Comparison of ENCODE assay signal across 1 cellular context in the genomic region with DNA sequence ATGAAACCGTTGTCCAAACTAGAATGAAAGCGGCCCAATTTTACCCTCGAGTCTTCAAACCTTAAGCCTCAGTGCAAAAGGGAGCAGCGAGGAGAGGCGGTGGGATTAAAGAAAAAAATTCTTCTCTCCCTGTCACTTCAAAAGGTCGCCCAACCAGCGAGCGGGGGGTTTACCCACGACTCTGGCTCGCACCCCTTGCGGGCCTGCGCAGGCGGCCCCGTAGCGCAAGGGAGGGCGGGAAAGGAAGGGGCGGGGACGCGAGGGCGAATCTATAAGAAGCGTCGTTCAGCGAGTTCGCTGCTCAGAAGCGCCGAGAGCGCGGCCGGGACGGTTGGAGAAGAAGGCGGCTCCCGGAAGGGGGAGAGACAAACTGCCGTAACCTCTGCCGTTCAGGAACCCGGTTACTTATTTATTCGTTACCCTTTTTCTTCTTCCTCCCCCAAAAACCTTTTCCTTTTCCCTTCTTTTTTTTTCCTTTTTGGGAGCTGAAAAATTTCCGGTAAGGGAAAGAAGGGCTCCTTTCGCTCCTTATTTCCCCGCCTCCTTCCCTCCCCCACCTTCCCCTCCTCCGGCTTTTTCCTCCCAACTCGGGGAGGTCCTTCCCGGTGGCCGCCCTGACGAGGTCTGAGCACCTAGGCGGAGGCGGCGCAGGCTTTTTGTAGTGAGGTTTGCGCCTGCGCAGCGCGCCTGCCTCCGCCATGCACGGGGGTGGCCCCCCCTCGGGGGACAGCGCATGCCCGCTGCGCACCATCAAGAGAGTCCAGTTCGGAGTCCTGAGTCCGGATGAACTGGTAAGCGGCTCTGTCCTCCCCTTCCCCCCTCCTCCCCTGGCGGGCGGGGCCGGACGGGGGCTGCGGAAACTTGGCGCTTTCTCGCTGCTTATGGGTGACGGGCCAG.
A peak's percentile ranks its signal among the peaks of the same experiment; 100 is the strongest.
TF ChIP-seq lines count a peak whose summit lies in the region.

A gene (plus strand): TSS at position 300 of the 897 bp plus-strand sequence.

TF ChIP-seq in WTC11, 78 proteins besides CTCF, POLR2A, EP300 and RAD21 (continued from another document):
- TF ChIP-seq, protein P1, sequence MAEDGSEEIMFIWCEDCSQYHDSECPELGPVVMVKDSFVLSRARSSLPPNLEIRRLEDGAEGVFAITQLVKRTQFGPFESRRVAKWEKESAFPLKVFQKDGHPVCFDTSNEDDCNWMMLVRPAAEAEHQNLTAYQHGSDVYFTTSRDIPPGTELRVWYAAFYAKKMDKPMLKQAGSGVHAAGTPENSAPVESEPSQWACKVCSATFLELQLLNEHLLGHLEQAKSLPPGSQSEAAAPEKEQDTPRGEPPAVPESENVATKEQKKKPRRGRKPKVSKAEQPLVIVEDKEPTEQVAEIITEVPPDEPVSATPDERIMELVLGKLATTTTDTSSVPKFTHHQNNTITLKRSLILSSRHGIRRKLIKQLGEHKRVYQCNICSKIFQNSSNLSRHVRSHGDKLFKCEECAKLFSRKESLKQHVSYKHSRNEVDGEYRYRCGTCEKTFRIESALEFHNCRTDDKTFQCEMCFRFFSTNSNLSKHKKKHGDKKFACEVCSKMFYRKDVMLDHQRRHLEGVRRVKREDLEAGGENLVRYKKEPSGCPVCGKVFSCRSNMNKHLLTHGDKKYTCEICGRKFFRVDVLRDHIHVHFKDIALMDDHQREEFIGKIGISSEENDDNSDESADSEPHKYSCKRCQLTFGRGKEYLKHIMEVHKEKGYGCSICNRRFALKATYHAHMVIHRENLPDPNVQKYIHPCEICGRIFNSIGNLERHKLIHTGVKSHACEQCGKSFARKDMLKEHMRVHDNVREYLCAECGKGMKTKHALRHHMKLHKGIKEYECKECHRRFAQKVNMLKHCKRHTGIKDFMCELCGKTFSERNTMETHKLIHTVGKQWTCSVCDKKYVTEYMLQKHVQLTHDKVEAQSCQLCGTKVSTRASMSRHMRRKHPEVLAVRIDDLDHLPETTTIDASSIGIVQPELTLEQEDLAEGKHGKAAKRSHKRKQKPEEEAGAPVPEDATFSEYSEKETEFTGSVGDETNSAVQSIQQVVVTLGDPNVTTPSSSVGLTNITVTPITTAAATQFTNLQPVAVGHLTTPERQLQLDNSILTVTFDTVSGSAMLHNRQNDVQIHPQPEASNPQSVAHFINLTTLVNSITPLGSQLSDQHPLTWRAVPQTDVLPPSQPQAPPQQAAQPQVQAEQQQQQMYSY (CRISPR knock-in tag; IDR thresholded peaks at IDR 0.05): peak; percentile 93
- TF ChIP-seq NFYB (CRISPR knock-in tag; conservative IDR thresholded peaks at IDR 0.05; ENCODE audit: low read depth) (peak; percentile 45), ZNF317 (CRISPR knock-in tag; IDR thresholded peaks at IDR 0.05; ENCODE audit: borderline replicate concordance, low read depth) (0 out of 2 replicates have a peak, but pooled peaks have one; percentile 33)
- TF ChIP-seq, protein P2, sequence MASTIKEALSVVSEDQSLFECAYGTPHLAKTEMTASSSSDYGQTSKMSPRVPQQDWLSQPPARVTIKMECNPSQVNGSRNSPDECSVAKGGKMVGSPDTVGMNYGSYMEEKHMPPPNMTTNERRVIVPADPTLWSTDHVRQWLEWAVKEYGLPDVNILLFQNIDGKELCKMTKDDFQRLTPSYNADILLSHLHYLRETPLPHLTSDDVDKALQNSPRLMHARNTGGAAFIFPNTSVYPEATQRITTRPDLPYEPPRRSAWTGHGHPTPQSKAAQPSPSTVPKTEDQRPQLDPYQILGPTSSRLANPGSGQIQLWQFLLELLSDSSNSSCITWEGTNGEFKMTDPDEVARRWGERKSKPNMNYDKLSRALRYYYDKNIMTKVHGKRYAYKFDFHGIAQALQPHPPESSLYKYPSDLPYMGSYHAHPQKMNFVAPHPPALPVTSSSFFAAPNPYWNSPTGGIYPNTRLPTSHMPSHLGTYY (CRISPR knock-in tag; IDR thresholded peaks at IDR 0.05): peak; percentile 75; the same call in 1 of the 2 replicates
